Comparison of ENCODE assay signal across 8 cellular contexts in the genomic region with DNA sequence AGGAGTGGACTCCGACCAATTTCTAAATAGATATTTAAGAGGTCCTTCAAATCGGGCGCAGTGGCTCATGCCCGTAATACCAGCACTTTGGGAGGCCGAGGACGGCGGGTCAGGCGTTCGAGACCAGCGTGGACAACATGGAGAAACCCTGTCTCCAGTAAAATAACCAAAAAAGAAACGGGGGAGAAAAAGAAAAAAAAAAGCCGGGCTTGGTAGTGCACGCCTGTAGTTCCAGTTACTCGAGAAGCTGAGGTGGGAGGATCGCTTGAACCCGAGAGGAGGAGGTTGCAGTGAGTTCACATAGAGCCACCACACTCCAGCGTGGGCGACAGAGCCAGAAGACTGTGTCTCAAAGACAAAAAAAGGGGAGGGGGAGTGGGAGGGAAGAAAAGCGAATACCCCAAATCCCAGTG. TPM values are rescaled to one million over a fixed set of nuclear protein-coding genes. Genes with fewer than 3 reads are reported as not detected.
DNase-seq lines count a peak whose midpoint lies in the region; ATAC-seq and TF ChIP-seq lines count a peak whose summit lies in the region.

No MANE protein-coding gene starts in this region.

- H3K4me3 Mint-ChIP-seq in T-cell (peak overlapping the region; percentile 90 to 95 (median 92)), endodermal cell (peak overlapping the region; percentile 85)
- peak overlapping the region; percentile 95 for H3K4me3 Mint-ChIP-seq in natural killer cell treated with Interleukin-12 subunit alpha and Interleukin-12 subunit beta and Interleukin-15 and Interleukin-18, amount 100 ng/mL, for 72 hours

- DNase-seq in GM12864 (ENCODE audit: low read depth) (no peak), T-cell (no peak), endodermal cell (peak; percentile 71), GDM1 (lab: John Stamatoyannopoulos, UW) (no peak), OCI-M2 (lab: John Stamatoyannopoulos, UW; ENCODE audit: unreplicated experiment) (no peak), NCI-H187 treated with DMSO at 0.1 percent for 48 hours (lab: John Stamatoyannopoulos, UW) (no peak)
- no peak for DNase-seq in natural killer cell treated with Interleukin-12 subunit alpha and Interleukin-12 subunit beta and Interleukin-15 and Interleukin-18, amount 100 ng/mL, for 72 hours (ENCODE audit: low spot score)

- no peaks in the 10 kb centered on the region for H3K27me3 ChIP-seq in endodermal cell (ENCODE audit: control insufficient read depth, insufficient read depth, low read length, poor library complexity, severe bottlenecking)

- H3K9ac ChIP-seq in endodermal cell (ENCODE audit: extremely low read depth, low read length, poor library complexity, severe bottlenecking) = peak overlapping the region; percentile 76

- TF ChIP-seq CTCF in GM12864 (IDR thresholded peaks at IDR 0.05; ENCODE audit: low read depth, low read length, missing control alignments) (no peak), endodermal cell (conservative IDR thresholded peaks at IDR 0.05) (no peak)

- peaks cover 33 to 35% (median 34%) of the 10 kb centered on the region in 3 donors for H3K4me1 Mint-ChIP-seq in T-cell
- H3K4me1 Mint-ChIP-seq in endodermal cell = peaks cover 37% of the 10 kb centered on the region
- peaks cover 35 to 50% of the 10 kb centered on the region in 2 donors for H3K4me1 Mint-ChIP-seq in natural killer cell treated with Interleukin-12 subunit alpha and Interleukin-12 subunit beta and Interleukin-15 and Interleukin-18, amount 100 ng/mL, for 72 hours (ENCODE audit: low read depth in 2 of 2)

- H3K27ac ChIP-seq in endodermal cell (ENCODE audit: low read depth, low read length) = peak overlapping the region; percentile 62

- CTCF ChIA-PET in T-cell (lab: Charles Lee) = no interaction called here

- peaks cover 9% of the 10 kb centered on the region for H3K4me1 ChIP-seq in endodermal cell (ENCODE audit: control insufficient read depth, insufficient read depth, low read length)

- H3K27me3 Mint-ChIP-seq in T-cell = no peaks in the 10 kb centered on the region
- H3K27me3 Mint-ChIP-seq in endodermal cell (ENCODE audit: insufficient read depth) = no peaks in the 10 kb centered on the region
- H3K27me3 Mint-ChIP-seq in natural killer cell treated with Interleukin-12 subunit alpha and Interleukin-12 subunit beta and Interleukin-15 and Interleukin-18, amount 100 ng/mL, for 72 hours = no peaks in the 10 kb centered on the region

- H3K36me3 Mint-ChIP-seq in T-cell (no peaks in the 10 kb centered on the region), endodermal cell (ENCODE audit: low read depth) (no peaks in the 10 kb centered on the region)
- no peaks in the 10 kb centered on the region for H3K36me3 Mint-ChIP-seq in natural killer cell treated with Interleukin-12 subunit alpha and Interleukin-12 subunit beta and Interleukin-15 and Interleukin-18, amount 100 ng/mL, for 72 hours

- H3K9me3 ChIP-seq in endodermal cell (ENCODE audit: control insufficient read depth, low read length) = no peaks in the 10 kb centered on the region

- peak overlapping the region; percentile 46 for H3K4me3 ChIP-seq in GM12864 (ENCODE audit: low read depth, low read length)
- peak overlapping the region; percentile 88 for H3K4me3 ChIP-seq in endodermal cell (ENCODE audit: low read length)

- peak overlapping the region; percentile 94 to 98 for H3K27ac Mint-ChIP-seq in T-cell
- H3K27ac Mint-ChIP-seq in endodermal cell = peak overlapping the region; percentile 99
- H3K27ac Mint-ChIP-seq in natural killer cell treated with Interleukin-12 subunit alpha and Interleukin-12 subunit beta and Interleukin-15 and Interleukin-18, amount 100 ng/mL, for 72 hours = peak overlapping the region; percentile 99

- H3K36me3 ChIP-seq in endodermal cell (ENCODE audit: control insufficient read depth, insufficient read depth, low read length) = no peaks in the 10 kb centered on the region

- POLR2A ChIA-PET in T-cell (lab: Charles Lee) = interaction anchor here (1.0 to 15.4 kb wide), 5 partner anchors 9 to 165 kb away, joined by 3 to 682 read pairs (median 26); a partner anchor contains a TSS

- H3K9me3 Mint-ChIP-seq in T-cell (no peaks in the 10 kb centered on the region), endodermal cell (no peaks in the 10 kb centered on the region)
- H3K9me3 Mint-ChIP-seq in natural killer cell treated with Interleukin-12 subunit alpha and Interleukin-12 subunit beta and Interleukin-15 and Interleukin-18, amount 100 ng/mL, for 72 hours = no peaks in the 10 kb centered on the region

- ATAC-seq in T-cell (replicated peaks in 1 of 4) (no peak), HG03571 (IDR thresholded peaks at IDR 0.05; ENCODE audit: unreplicated experiment) (no peak)
- no peak for ATAC-seq in natural killer cell treated with Interleukin-12 subunit alpha and Interleukin-12 subunit beta and Interleukin-15 and Interleukin-18, amount 100 ng/mL, for 72 hours

- 17 to 19% methylated on average over 10 to 19 of the region's 19 CpGs for WGBS in endodermal cell (ENCODE audit: insufficient coverage in 1 of 2, insufficient read length in 1 of 2), 2 experiments

RNA-seq across cellular contexts. Expression of a gene that starts 53.3 kb away (rescaled TPM):
- total RNA-seq in T-cell (1 to 10 TPM; 1.0 to 2.4 (median 1.8) TPM), endodermal cell (1 to 10 TPM; 1.8 to 2.1 TPM)
- polyA plus RNA-seq in endodermal cell (2013, experiment 1 of 2) = 2.7 TPM
- 1.7 TPM for polyA plus RNA-seq in endodermal cell (2013, experiment 2 of 2)
- total RNA-seq in natural killer cell treated with Interleukin-12 subunit alpha and Interleukin-12 subunit beta and Interleukin-15 and Interleukin-18, amount 100 ng/mL, for 72 hours = 1 to 10 TPM in 1 of 2 donors, under 1 TPM in 1; 0.62 to 1.5 TPM
